8 cellular contexts compared by ENCODE assay signal in the genomic region with DNA sequence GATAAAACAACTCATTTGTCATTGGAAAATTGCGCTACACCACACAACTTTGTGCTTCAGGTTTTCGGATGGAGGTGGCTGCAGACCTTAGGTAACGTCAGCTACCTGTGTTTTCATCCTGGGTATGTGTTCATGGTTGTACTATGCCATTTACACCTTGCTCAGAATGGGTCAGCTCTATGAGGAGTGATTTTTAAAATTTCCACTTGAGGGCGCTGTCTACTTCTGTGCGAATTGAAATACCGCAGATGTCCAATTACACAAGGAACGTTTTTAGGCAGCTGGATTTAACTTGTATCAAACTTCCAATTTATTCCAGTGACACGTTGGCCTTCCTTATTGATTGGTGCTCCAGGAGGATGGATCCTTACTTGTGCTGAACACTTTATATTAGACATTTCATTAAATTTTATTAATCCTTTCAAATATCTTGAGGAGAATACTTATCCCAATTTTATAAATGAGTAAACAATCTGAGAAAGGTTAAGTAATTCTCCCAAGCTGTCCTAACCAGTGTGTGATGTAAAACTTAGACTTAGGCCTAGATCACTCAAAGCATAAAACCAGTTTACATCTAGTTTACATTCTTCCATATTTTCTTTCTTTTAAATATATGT.
DNase-seq lines count a peak whose midpoint lies in the region; ATAC-seq and TF ChIP-seq lines count a peak whose summit lies in the region.

No MANE protein-coding gene starts in this region.

- peak; percentile 77 for ATAC-seq in GM18502 (IDR thresholded peaks at IDR 0.05; ENCODE audit: poor library complexity, unreplicated experiment)
- peak; percentile 52 for ATAC-seq in HG03045 (IDR thresholded peaks at IDR 0.05; ENCODE audit: unreplicated experiment)
- no peak for ATAC-seq in HG02588 (IDR thresholded peaks at IDR 0.05; ENCODE audit: unreplicated experiment)

- DNase-seq in AG08396 (ENCODE audit: low spot score) (peak; percentile 27), NCI-H345 treated with DMSO at 0.1 percent for 48 hours (lab: John Stamatoyannopoulos, UW; ENCODE audit: unreplicated experiment) (peak; percentile 46), cardiac fibroblast (ENCODE audit: low read depth in 2 of 2) (peak; percentile 29 to 51), middle frontal gyrus (ENCODE audit: extremely low spot score, low spot score) (peak; percentile 56)
- DNase-seq in activated CD4-positive, CD25-positive, alpha-beta regulatory T cell treated with anti-CD3 and anti-CD28 coated beads, Interleukin-2, amount 50 U/mL, for 72 hours, result no peak

- H3K4me3 ChIP-seq in cardiac fibroblast (replicated peaks in 1 of 2; ENCODE audit: low read depth in 2 of 2, low read length in 2 of 2), result no peak overlapping the region

- TF ChIP-seq CTCF in cardiac fibroblast (IDR thresholded peaks at IDR 0.05; ENCODE audit: low read depth, low read length), result peak; percentile 67
